In genomic region chr12:12891646-12892355, GRCh38 we compare ENCODE assay signal across 1 cellular context.
TF ChIP-seq lines count a peak whose summit lies in the region.

No MANE protein-coding gene starts in this region.

TF ChIP-seq in HCT116, 20 proteins besides CTCF, POLR2A, EP300 and RAD21 (continued from another document):
- no peak for TF ChIP-seq REST (IDR thresholded peaks at IDR 0.05; ENCODE audit: low read depth)
- no peak for TF ChIP-seq SRF (IDR thresholded peaks at IDR 0.05; ENCODE audit: low read depth)
- no peak for TF ChIP-seq SIN3A (IDR thresholded peaks at IDR 0.05; ENCODE audit: low read depth)
- TF ChIP-seq CBX3 (IDR thresholded peaks at IDR 0.05; ENCODE audit: low read depth), result no peak
- no peak for TF ChIP-seq YY1 (IDR thresholded peaks at IDR 0.05; ENCODE audit: extremely low read depth, insufficient replicate concordance, low read depth, low read length)
- no peak for TF ChIP-seq ATF3 (IDR thresholded peaks at IDR 0.05)
- TF ChIP-seq ZNF274 (IDR thresholded peaks at IDR 0.05; ENCODE audit: low read depth, low read length), result no peak
- TF ChIP-seq EZH2phosphoT487 (IDR thresholded peaks at IDR 0.05; ENCODE audit: borderline replicate concordance), result no peak
- no peak for TF ChIP-seq TCF7L2 (IDR thresholded peaks at IDR 0.05; ENCODE audit: borderline replicate concordance, extremely low read depth, insufficient read depth, insufficient read length)
- no peak for TF ChIP-seq ZFX (IDR thresholded peaks at IDR 0.05)
- no peak for TF ChIP-seq ELF1 (IDR thresholded peaks at IDR 0.05; ENCODE audit: borderline replicate concordance, low read depth)
- TF ChIP-seq ZBTB33 (IDR thresholded peaks at IDR 0.05; ENCODE audit: extremely low read depth, insufficient replicate concordance, low read length), result no peak
- no peak for TF ChIP-seq MAX (IDR thresholded peaks at IDR 0.05)
- no peak for TF ChIP-seq EZH2 (IDR thresholded peaks at IDR 0.05)
- TF ChIP-seq SP1 (IDR thresholded peaks at IDR 0.05; ENCODE audit: low read depth), result no peak
